9 cellular contexts compared by ENCODE assay signal in the genomic region with DNA sequence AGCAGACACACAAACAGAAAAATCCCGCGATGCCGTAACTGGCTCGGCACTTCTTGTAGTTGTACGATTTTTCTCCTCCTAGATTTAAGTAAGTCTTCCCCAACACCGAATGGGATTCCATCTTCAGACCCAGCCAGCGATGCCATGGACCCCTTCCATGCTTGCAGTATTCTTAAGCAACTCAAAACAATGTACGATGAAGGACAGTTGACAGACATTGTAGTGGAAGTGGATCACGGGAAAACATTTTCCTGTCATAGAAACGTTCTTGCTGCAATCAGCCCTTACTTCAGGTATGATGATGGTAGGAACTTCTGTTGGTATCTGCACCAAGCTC. TPM values are rescaled to one million over a fixed set of nuclear protein-coding genes. Genes with fewer than 3 reads are reported as not detected.
DNase-seq lines count a peak whose midpoint lies in the region; ATAC-seq and TF ChIP-seq lines count a peak whose summit lies in the region.
"Had no signal": no experiment of that assay in that cellular context is flagged by ENCODE, and none has a peak within 500 bp of the region (broad histone marks: within the 10 kb centered on the region; RNA-seq: fewer than 3 reads in every experiment).

No MANE protein-coding gene starts in this region.

- H3K4me1 ChIP-seq in IMR-90 (ENCODE audit: control insufficient read depth, insufficient read depth, low read length) = peaks cover 2% of the 10 kb centered on the region; the same call in 1 of the 2 replicates
- H3K4me1 ChIP-seq in muscle layer of duodenum (ENCODE audit: control insufficient read depth in 1 of 2, insufficient read depth in 2 of 2, low read length in 2 of 2) = peaks cover 0 to 12% of the 10 kb centered on the region in 2 donors

- no peak for TF ChIP-seq RAD21 in IMR-90 (IDR thresholded peaks at IDR 0.05; ENCODE audit: low read length)

- intact Hi-C loops in IMR-90 (cut with micrococcal nuclease) = loop anchor here (5.0 to 10.0 kb wide), 2 partner anchors 514 to 653 kb away; a partner anchor contains a TSS

- ATAC-seq in IMR-90 (ENCODE audit: low read depth) = no peak
- ATAC-seq in HG03571 (IDR thresholded peaks at IDR 0.05; ENCODE audit: unreplicated experiment) = no peak

- peak overlapping the region; percentile 86 for H3K4me3 ChIP-seq in AG04449 (ENCODE audit: low read depth, low read length)
- H3K4me3 ChIP-seq in IMR-90 (ENCODE audit: insufficient read depth, low read depth, low read length) = peak overlapping the region; percentile 57
- H3K4me3 ChIP-seq in cardiac fibroblast (replicated peaks in 1 of 2; ENCODE audit: low read depth in 2 of 2, low read length in 2 of 2) = peak overlapping the region; percentile 62 to 83
- peak overlapping the region; percentile 62 to 95 for H3K4me3 ChIP-seq in muscle layer of duodenum (ENCODE audit: low read depth in 1 of 2, low read length in 2 of 2)

- H2BK15ac ChIP-seq in IMR-90 (ENCODE audit: low read depth, low read length) = no peak overlapping the region; the same call in 2 of the 3 replicates

- H3K27me3 ChIP-seq in IMR-90 (ENCODE audit: control insufficient read depth, insufficient read depth, low read length) (no peaks in the 10 kb centered on the region), muscle layer of duodenum (ENCODE audit: low read depth, low read length) (no peaks in the 10 kb centered on the region)

- H3K56ac ChIP-seq in IMR-90 (ENCODE audit: extremely low read depth, insufficient read depth, low read length) = no peak overlapping the region; the same call in 1 of the 2 replicates

- H3K23ac ChIP-seq in IMR-90 (ENCODE audit: low read depth, low read length) = peak overlapping the region; percentile 66

- no CpG with 5 or more reads among the region's 10 CpGs for WGBS in IMR-90 (ENCODE audit: extremely low coverage in 2 of 2, insufficient read length in 1 of 2), 2 experiments

- H3K36me3 ChIP-seq in IMR-90 (ENCODE audit: control insufficient read depth, insufficient read depth, low read length) (no peaks in the 10 kb centered on the region; the same call in 1 of the 2 replicates), muscle layer of duodenum (ENCODE audit: control insufficient read depth in 1 of 2, insufficient read depth in 2 of 2, low read length in 2 of 2) (peaks cover 4 to 5% of the 10 kb centered on the region in 2 donors)

- TF ChIP-seq POLR2A in IMR-90 (IDR thresholded peaks at IDR 0.05; ENCODE audit: low read depth, low read length) = no peak

- peak overlapping the region; percentile 90 for H2AFZ ChIP-seq in IMR-90 (replicated peaks; ENCODE audit: low read length, poor library complexity)

- H3K27ac ChIP-seq in IMR-90 (ENCODE audit: insufficient read depth, low read length) (peak overlapping the region; percentile 35; the same call in 1 of the 2 replicates), muscle layer of duodenum (ENCODE audit: low read length) (peak overlapping the region; percentile 42)

- peak overlapping the region; percentile 64 for H3K9ac ChIP-seq in IMR-90 (ENCODE audit: low read depth, low read length)

- H3K18ac ChIP-seq in IMR-90 (ENCODE audit: low read depth, low read length) = peak overlapping the region; percentile 17; the same call in 1 of the 2 replicates

- peak overlapping the region; percentile 53; the same call in 1 of the 2 replicates for H2AK5ac ChIP-seq in IMR-90 (ENCODE audit: low read depth, low read length)

- DNase-seq in AG04449 (ENCODE audit: low read depth, low spot score) (no peak), IMR-90 (no peak), cardiac fibroblast (ENCODE audit: low read depth in 2 of 2) (peak; percentile 32 to 41), NCI-H446 (lab: John Stamatoyannopoulos, UW) (no peak), HPDE6-E6E7 (ENCODE audit: extremely low spot score) (no peak)
- DNase-seq in activated CD4-positive, alpha-beta T cell treated with anti-CD3 and anti-CD28 coated beads for 4 hours = no peak
- DNase-seq: amniotic stem cell had no signal

- H4K20me1 ChIP-seq in IMR-90 (ENCODE audit: insufficient read depth, low read length) = no peaks in the 10 kb centered on the region

- H2BK120ac ChIP-seq in IMR-90 (ENCODE audit: low read depth, low read length) = no peak overlapping the region

- no peak overlapping the region for H4K91ac ChIP-seq in IMR-90 (ENCODE audit: insufficient read depth, low read depth, low read length)

- H3K4me2 ChIP-seq in IMR-90 (ENCODE audit: low read depth, low read length) = peak overlapping the region; percentile 99

- H2AK9ac ChIP-seq in IMR-90 (replicated peaks; ENCODE audit: low read depth, low read length, poor library complexity) = no peak overlapping the region

- 0 out of 2 replicates have a peak, but pooled peaks cover 6% of the 10 kb centered on the region for H3K9me1 ChIP-seq in IMR-90 (ENCODE audit: insufficient read depth, low read length)

- H2BK20ac ChIP-seq in IMR-90 (ENCODE audit: low read depth, low read length) = no peak overlapping the region

- in situ Hi-C loops in IMR-90 (cut with MboI; ENCODE audit: low sequenced_read_pairs) = no loop called here

- TF ChIP-seq CTCF in AG04449 (IDR thresholded peaks at IDR 0.05; ENCODE audit: insufficient read depth, low read length, missing control alignments) (no peak), IMR-90 (conservative IDR thresholded peaks at IDR 0.05; ENCODE audit: low read depth, low read length) (no peak), cardiac fibroblast (IDR thresholded peaks at IDR 0.05; ENCODE audit: low read depth, low read length) (no peak)

- H3K14ac ChIP-seq in IMR-90 (replicated peaks; ENCODE audit: low read depth, low read length) = no peak overlapping the region

- no TSS peak for BruUV-seq in IMR-90 (replicated peaks; lab: Mats Ljungman, UMichigan)

- CTCF ChIA-PET in AG04449 (lab: Yijun Ruan, JAX) = interaction anchor here (1.1 to 2.7 kb wide), 3 partner anchors 21 to 745 kb away, joined by 3 to 28 read pairs (median 4); no protein-coding TSS in a partner anchor
- CTCF ChIA-PET in IMR-90 (lab: Yijun Ruan, JAX) = no interaction called here

- peak overlapping the region; percentile 29 to 59; a peak in 2 of 4 replicates for H4K8ac ChIP-seq in IMR-90 (ENCODE audit: low read depth in 2 of 2, low read length in 2 of 2)

- H3K4ac ChIP-seq in IMR-90 (ENCODE audit: low read depth, low read length) = peak overlapping the region; percentile 42; the same call in 1 of the 2 replicates

- dilution Hi-C loops in IMR-90 (cut with HindIII; ENCODE audit: low sequenced_read_pairs, unreplicated experiment) = no loop called here

- H3K9me3 ChIP-seq in IMR-90 (ENCODE audit: control insufficient read depth, insufficient read depth, low read length) (no peaks in the 10 kb centered on the region), muscle layer of duodenum (ENCODE audit: control insufficient read depth in 1 of 2, low read length in 2 of 2) (no peaks in the 10 kb centered on the region)

- no peak overlapping the region; the same call in 1 of the 2 replicates for H4K5ac ChIP-seq in IMR-90 (ENCODE audit: low read depth, low read length)

- peaks cover 8 to 27% of the 10 kb centered on the region in 2 experiments for H3K79me1 ChIP-seq in IMR-90 (ENCODE audit: low read depth in 1 of 2, low read length in 2 of 2)

- POLR2A ChIA-PET in AG04449 (lab: Yijun Ruan, JAX) (no interaction called here), IMR-90 (lab: Charles Lee; ENCODE audit: unreplicated experiment) (interaction anchor here (0.6 kb wide), 1 partner anchor 102 kb away, joined by 5 read pairs; no protein-coding TSS in a partner anchor)

- H2BK5ac ChIP-seq in IMR-90 (ENCODE audit: low read depth, low read length, poor library complexity, severe bottlenecking) = peak overlapping the region; percentile 28

TF ChIP-seq in IMR-90, 13 proteins besides CTCF, POLR2A, EP300 and RAD21:
- TF ChIP-seq NFE2L2 (IDR thresholded peaks at IDR 0.05; ENCODE audit: low read depth, low read length) = no peak
- TF ChIP-seq, protein P1, sequence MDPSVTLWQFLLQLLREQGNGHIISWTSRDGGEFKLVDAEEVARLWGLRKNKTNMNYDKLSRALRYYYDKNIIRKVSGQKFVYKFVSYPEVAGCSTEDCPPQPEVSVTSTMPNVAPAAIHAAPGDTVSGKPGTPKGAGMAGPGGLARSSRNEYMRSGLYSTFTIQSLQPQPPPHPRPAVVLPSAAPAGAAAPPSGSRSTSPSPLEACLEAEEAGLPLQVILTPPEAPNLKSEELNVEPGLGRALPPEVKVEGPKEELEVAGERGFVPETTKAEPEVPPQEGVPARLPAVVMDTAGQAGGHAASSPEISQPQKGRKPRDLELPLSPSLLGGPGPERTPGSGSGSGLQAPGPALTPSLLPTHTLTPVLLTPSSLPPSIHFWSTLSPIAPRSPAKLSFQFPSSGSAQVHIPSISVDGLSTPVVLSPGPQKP (IDR thresholded peaks at IDR 0.05; ENCODE audit: borderline replicate concordance, low read depth, low read length) = no peak
- TF ChIP-seq MAZ (IDR thresholded peaks at IDR 0.05; ENCODE audit: borderline replicate concordance, low read depth, low read length) = no peak
- no peak for TF ChIP-seq BHLHE40 (IDR thresholded peaks at IDR 0.05; ENCODE audit: low read depth, low read length)
- no peak for TF ChIP-seq MXI1 (IDR thresholded peaks at IDR 0.05; ENCODE audit: borderline replicate concordance, low read depth, low read length)
- TF ChIP-seq RFX5 (IDR thresholded peaks at IDR 0.05; ENCODE audit: low read depth, low read length) = no peak
- no peak for TF ChIP-seq FOS (IDR thresholded peaks at IDR 0.05; ENCODE audit: low read depth, low read length)
TF ChIP-seq in IMR-90: peak in this region for 0.

RNA-seq across cellular contexts. Expression of a gene that starts 0.8 kb away (rescaled TPM):
- 8.6 and 15.0 TPM in 2 replicates for total RNA-seq in IMR-90 (2012; rRNA removed)
- polyA plus RNA-seq in IMR-90 (2012; rRNA removed) = 1.5 and 1.8 TPM in 2 replicates
- 0.28 and 0.75 TPM in 2 replicates for polyA plus RNA-seq in IMR-90 (2012; cell fraction: cytosol; rRNA removed)
- 1.1 and 9.5 TPM in 2 replicates for polyA plus RNA-seq in IMR-90 (2012; cell fraction: nucleus; rRNA removed; ENCODE audit: low replicate concordance)

Comparison
In these comparisons a context has a peak if more than half of its experiments do, and no peak if none do; other contexts are left out.
1. DNase-seq: peak in cardiac fibroblast (2 of 2); none in AG04449 (single experiment), IMR-90 (single experiment), NCI-H446 (0 of 2), HPDE6-E6E7 (single experiment) and activated CD4-positive, alpha-beta T cell treated with anti-CD3 and anti-CD28 coated beads for 4 hours (0 of 2).
2. Peak in every context shown above with its lines, with median percentiles within 50 percentile points of each other: H3K4me3 ChIP-seq.